Comparison of ENCODE assay signal across 11 cellular contexts in the genomic region with DNA sequence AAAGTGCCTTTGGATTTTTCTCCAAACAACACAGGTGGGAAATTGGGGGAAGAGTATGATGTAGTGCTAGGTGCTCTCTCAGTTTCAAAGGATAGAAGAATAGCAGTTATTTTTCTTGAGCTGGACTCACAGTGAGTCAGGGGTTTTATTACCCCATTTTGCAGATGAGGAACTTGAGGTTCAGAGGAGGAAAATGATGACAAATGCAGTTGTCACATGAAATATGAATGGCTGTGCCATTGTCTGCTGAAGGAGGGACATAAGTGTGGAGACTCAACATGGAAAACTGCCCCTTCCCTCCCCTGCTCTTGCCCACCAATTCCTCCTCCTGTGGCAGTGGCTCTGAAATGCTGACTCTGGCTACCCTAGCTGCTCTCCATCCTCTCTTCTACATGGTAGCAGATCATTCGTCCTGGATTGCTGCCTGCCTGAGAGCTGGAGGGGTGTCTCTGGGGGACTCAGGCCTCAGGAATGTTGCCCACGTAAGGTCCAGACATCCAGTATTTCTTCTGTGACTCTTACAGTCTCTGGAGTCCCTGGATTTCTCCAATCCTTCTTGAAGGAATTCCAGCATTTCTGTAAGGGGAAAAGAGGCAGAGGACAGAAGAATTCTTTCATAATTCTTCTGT. TPM values are rescaled to one million over a fixed set of nuclear protein-coding genes. Genes with fewer than 3 reads are reported as not detected.
DNase-seq lines count a peak whose midpoint lies in the region; TF ChIP-seq lines count a peak whose summit lies in the region.
"Had no signal": no experiment of that assay in that cellular context is flagged by ENCODE, and none has a peak within 500 bp of the region (broad histone marks: within the 10 kb centered on the region; RNA-seq: fewer than 3 reads in every experiment).

No MANE protein-coding gene starts in this region.

- TF ChIP-seq CTCF in NB4 (IDR thresholded peaks at IDR 0.05; ENCODE audit: low read depth, low read length) = no peak
- no peak for TF ChIP-seq CTCF in transverse colon (IDR thresholded peaks at IDR 0.05)
- no peak for TF ChIP-seq CTCF in Peyer's patch (IDR thresholded peaks at IDR 0.05)

- H3K4me3 ChIP-seq in NB4 (ENCODE audit: low read depth, low read length) = no peak overlapping the region
- H3K4me3 ChIP-seq in trophoblast cell (ENCODE audit: low read depth, low read length) = no peak overlapping the region
- no peak overlapping the region for H3K4me3 ChIP-seq in transverse colon
- H3K4me3 ChIP-seq in Peyer's patch = no peak overlapping the region
- H3K4me3 ChIP-seq: adrenal gland, right atrium auricular region had no signal

- H3K36me3 ChIP-seq in trophoblast cell (ENCODE audit: control insufficient read depth in 1 of 2, insufficient read depth in 2 of 2, low read length in 2 of 2) (no peaks in the 10 kb centered on the region), transverse colon (no peaks in the 10 kb centered on the region), Peyer's patch (no peaks in the 10 kb centered on the region)
- H3K36me3 ChIP-seq: adrenal gland, right atrium auricular region had no signal

- no peak overlapping the region for H4K8ac ChIP-seq in trophoblast cell (ENCODE audit: low read depth, low read length)

- TF ChIP-seq EP300 in transverse colon (IDR thresholded peaks at IDR 0.05; ENCODE audit: low read depth) = no peak

- H3K79me1 ChIP-seq in trophoblast cell (ENCODE audit: low read length) = no peaks in the 10 kb centered on the region

- no CpG with 5 or more reads among the region's 2 CpGs for WGBS in trophoblast cell (ENCODE audit: extremely low coverage, insufficient coverage, insufficient read length)
- WGBS in transverse colon (ENCODE audit: low coverage in 1 of 2), 2 donors = 69% methylated on average over 2 of the region's 2 CpGs; no CpG with 5 or more reads in 1 of the 2 donors

- H4K91ac ChIP-seq in trophoblast cell (ENCODE audit: low read depth, low read length) = no peak overlapping the region

- TF ChIP-seq POLR2A in NB4 (IDR thresholded peaks at IDR 0.05; ENCODE audit: extremely low read depth, insufficient read length) (no peak), transverse colon (IDR thresholded peaks at IDR 0.05) (no peak), Peyer's patch (IDR thresholded peaks at IDR 0.05) (no peak)

- H3K23ac ChIP-seq in trophoblast cell (ENCODE audit: low read length) = no peak overlapping the region

- in situ Hi-C loops in transverse colon (cut with MboI; ENCODE audit: low pct_ligation_motif_present in 1 of 4, low pct_unique_long_range_greater_than_20kb in 1 of 4, low sequenced_read_pairs in 3 of 4) = no loop called here

- H4K12ac ChIP-seq in trophoblast cell (ENCODE audit: low read depth, low read length) = no peak overlapping the region

- no peak overlapping the region for H2BK120ac ChIP-seq in trophoblast cell (ENCODE audit: insufficient read depth, low read length, poor library complexity)

- H3K4me1 ChIP-seq in trophoblast cell (ENCODE audit: control insufficient read depth in 1 of 2, insufficient read depth in 2 of 2, low read length in 2 of 2) (peaks cover 26 to 27% of the 10 kb centered on the region in 2 experiments), transverse colon (peaks cover 0 to 42% (median 37%) of the 10 kb centered on the region in 4 donors), Peyer's patch (peaks cover 0 to 17% (median 2%) of the 10 kb centered on the region in 4 donors)
- H3K4me1 ChIP-seq: adrenal gland, right atrium auricular region had no signal

- H3K14ac ChIP-seq in trophoblast cell (ENCODE audit: low read length) = no peak overlapping the region

- no peak overlapping the region for H3K4me2 ChIP-seq in trophoblast cell (ENCODE audit: low read length)

- H3K9ac ChIP-seq in trophoblast cell (ENCODE audit: low read length) = no peak overlapping the region

- H3K79me2 ChIP-seq in trophoblast cell (ENCODE audit: control insufficient read depth, insufficient read depth, low read length, poor library complexity) = no peaks in the 10 kb centered on the region

- no peak overlapping the region for H2AFZ ChIP-seq in trophoblast cell (ENCODE audit: insufficient read depth, low read length, poor library complexity)

- DNase-seq in ELF-1 (ENCODE audit: low read depth, low spot score) (peak; percentile 24), NB4 (ENCODE audit: low read depth) (peak; percentile 36), dedifferentiated amniotic fluid mesenchymal stem cell (ENCODE audit: extremely low spot score) (peak; percentile 52), trophoblast cell (peak in 1 of 2 donors; percentile 32), SIG-M5 treated with dmso at 0.1 percent for 504 hours (lab: John Stamatoyannopoulos, UW; ENCODE audit: unreplicated experiment) (no peak), HPDE6-E6E7 (ENCODE audit: extremely low spot score) (no peak), transverse colon (no peak), Peyer's patch (no peak)
- DNase-seq: activated B cell treated with CpG ODN at 0.5 μM for 24 hours, adrenal gland had no signal

- no peak overlapping the region for H3K18ac ChIP-seq in trophoblast cell (ENCODE audit: low read length)

- intact Hi-C loops in transverse colon (cut with DNase I; ENCODE audit: low total_unique reads) = no loop called here

- H3K9me3 ChIP-seq in trophoblast cell (ENCODE audit: insufficient read depth, low read depth, low read length) = no peaks in the 10 kb centered on the region
- H3K9me3 ChIP-seq in transverse colon = no peaks in the 10 kb centered on the region
- no peaks in the 10 kb centered on the region for H3K9me3 ChIP-seq in Peyer's patch
- H3K9me3 ChIP-seq: adrenal gland, right atrium auricular region had no signal

- H3K27me3 ChIP-seq in trophoblast cell (ENCODE audit: insufficient read depth, low read length) (no peaks in the 10 kb centered on the region), transverse colon (no peaks in the 10 kb centered on the region), Peyer's patch (no peaks in the 10 kb centered on the region)
- H3K27me3 ChIP-seq: adrenal gland, right atrium auricular region had no signal

- no peak overlapping the region for H2AK5ac ChIP-seq in trophoblast cell (ENCODE audit: low read length)

- no peak overlapping the region for H2BK5ac ChIP-seq in trophoblast cell (ENCODE audit: low read depth, low read length, poor library complexity)

- H3K27ac ChIP-seq in trophoblast cell (ENCODE audit: low read depth, low read length) = peak overlapping the region; percentile 21
- H3K27ac ChIP-seq in transverse colon = no peak overlapping the region
- H3K27ac ChIP-seq in Peyer's patch = no peak overlapping the region
- H3K27ac ChIP-seq: adrenal gland, right atrium auricular region had no signal

- H3K4ac ChIP-seq in trophoblast cell (ENCODE audit: low read depth, low read length) = no peak overlapping the region

- H2BK12ac ChIP-seq in trophoblast cell (ENCODE audit: low read length) = no peak overlapping the region

RNA-seq across cellular contexts. Expression of a gene that starts 37.6 kb away (rescaled TPM):
- polyA plus RNA-seq in trophoblast cell (2013) = 13.2 and 13.5 TPM in 2 replicates
- total RNA-seq in transverse colon (100 to 1,000 TPM in 1 of 4 donors, 10 to 100 TPM in 3; 36.4 to 167 (median 79.4) TPM), Peyer's patch (100 to 1,000 TPM in 1 of 4 donors, 10 to 100 TPM in 3; 23.1 to 104 (median 57.2) TPM)

Comparison
In these comparisons a context has a peak if more than half of its experiments do, and no peak if none do; other contexts are left out.
1. DNase-seq: peak in ELF-1 (single experiment), NB4 (single experiment) and dedifferentiated amniotic fluid mesenchymal stem cell (single experiment); none in SIG-M5 treated with dmso at 0.1 percent for 504 hours (single experiment), HPDE6-E6E7 (single experiment), transverse colon (single experiment) and Peyer's patch (0 of 3).